2 cellular contexts compared by ENCODE assay signal in genomic region chr10:47886356-47886755, GRCh38. TPM values are rescaled to one million over a fixed set of nuclear protein-coding genes. Genes with fewer than 3 reads are reported as not detected.
"Had no signal": no experiment of that assay in that cellular context is flagged by ENCODE, and none has a peak within 500 bp of the region (broad histone marks: within the 10 kb centered on the region; RNA-seq: fewer than 3 reads in every experiment).

No MANE protein-coding gene starts in this region.

RNA-seq across cellular contexts. Expression of gene NPY4R2, which starts 32.1 kb away (rescaled TPM):
- total RNA-seq: G401, GM12878 had no signal
